Comparison of ENCODE assay signal across 9 cellular contexts in the genomic region with DNA sequence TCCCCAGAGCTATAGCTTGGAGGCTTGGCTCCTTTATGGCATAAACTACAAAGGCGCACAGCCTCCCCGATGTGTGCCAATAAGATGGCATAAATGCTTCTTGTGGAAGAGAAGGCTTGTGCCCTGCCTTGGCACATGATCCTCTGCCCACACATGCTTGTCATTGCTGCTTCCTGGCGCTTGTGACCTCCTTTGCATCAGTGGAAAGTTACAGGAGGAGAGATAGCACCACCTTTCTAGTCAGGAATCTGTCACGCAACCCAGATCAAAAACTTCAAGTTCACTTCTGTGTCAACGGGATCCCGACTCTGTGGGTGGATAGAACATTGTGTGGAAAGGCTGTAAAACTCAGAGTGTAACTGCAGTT.
A peak's percentile ranks its signal among the peaks of the same experiment; 100 is the strongest.
DNase-seq lines count a peak whose midpoint lies in the region; ATAC-seq, FAIRE-seq and TF ChIP-seq lines count a peak whose summit lies in the region.
"Had no signal": no experiment of that assay in that cellular context is flagged by ENCODE, and none has a peak within 500 bp of the region (broad histone marks: within the 10 kb centered on the region; RNA-seq: fewer than 3 reads in every experiment).

No MANE protein-coding gene starts in this region.

- no peak for ATAC-seq in PC-3
- peak; percentile 26; the same call in 2 of the 3 replicates for ATAC-seq in HepG2

- no peaks in the 10 kb centered on the region for H3K27me3 Mint-ChIP-seq in activated T-helper 2 cell treated with anti-CD3 and anti-CD28 coated beads, Interferon-gamma antibody, Interleukin-2, Interleukin-4, amounts not matched to agents 10 μg/mL and 5 μg/mL and 100 μg/mL, durations not matched to agents 14 hours and 24 hours and 36 hours (ENCODE audit: low read depth)
- H3K27me3 Mint-ChIP-seq in Calu3 (ENCODE audit: unreplicated experiment): no peaks in the 10 kb centered on the region

- H4K20me1 ChIP-seq in PC-3 (ENCODE audit: low read length): no peaks in the 10 kb centered on the region
- H4K20me1 ChIP-seq in HepG2 (ENCODE audit: insufficient read depth, low read length): no peaks in the 10 kb centered on the region

- DNase-seq in PC-3: no peak
- no peak for DNase-seq in activated T-helper 2 cell treated with anti-CD3 and anti-CD28 coated beads, Interferon-gamma antibody, Interleukin-2, Interleukin-4, amounts not matched to agents 10 μg/mL and 5 μg/mL and 100 μg/mL, durations not matched to agents 14 hours and 24 hours and 36 hours (ENCODE audit: low spot score)
- DNase-seq in HepG2 (ENCODE audit: low spot score): no peak
- DNase-seq in stimulated activated CD8-positive, alpha-beta memory T cell treated with anti-CD3 and anti-CD28 coated beads, Interleukin-15, amount 100 ng/mL, for 4 hours (ENCODE audit: low read depth in 2 of 2): peak; percentile 17 to 61
- no peak for DNase-seq in Calu3
- no peak for DNase-seq in HuH-7 (ENCODE audit: low spot score)
- DNase-seq in NCI-H510A treated with DMSO at 0.1 percent for 48 hours (lab: John Stamatoyannopoulos, UW): no peak
- DNase-seq in foreskin melanocyte: no peak

- BruUV-seq in PC-3 (replicated peaks; lab: Mats Ljungman, UMichigan): no TSS peak
- no TSS peak for BruUV-seq in HepG2 (replicated peaks; lab: Mats Ljungman, UMichigan)
- no TSS peak for BruUV-seq in Calu3 (replicated peaks; lab: Mats Ljungman, UMichigan)

- CTCF ChIA-PET in PC-3 (lab: Charles Lee) (no interaction called here), HepG2 (lab: Yijun Ruan, JAX; ENCODE audit: low intra/inter-chr PET ratio, low total read pairs) (no interaction called here), Calu3 (lab: Charles Lee) (interaction anchor here (1.2 to 2.1 kb wide), 2 partner anchors 13 to 20 kb away, joined by 5 read pairs; no protein-coding TSS in a partner anchor)

- WGBS in HepG2 (ENCODE audit: low lambda C conversion rate): 61% methylated on average over 5 of the region's 6 CpGs

- H3K4me1 Mint-ChIP-seq in activated T-helper 2 cell treated with anti-CD3 and anti-CD28 coated beads, Interferon-gamma antibody, Interleukin-2, Interleukin-4, amounts not matched to agents 10 μg/mL and 5 μg/mL and 100 μg/mL, durations not matched to agents 14 hours and 24 hours and 36 hours (ENCODE audit: low read depth): peaks cover 64% of the 10 kb centered on the region
- H3K4me1 Mint-ChIP-seq in Calu3 (ENCODE audit: low read depth, unreplicated experiment): peaks cover 51% of the 10 kb centered on the region

- no peaks in the 10 kb centered on the region for H3K9me2 ChIP-seq in PC-3 (replicated peaks; ENCODE audit: low read length)

- intact Hi-C loops in PC-3 (cut with micrococcal nuclease): loop anchor here (5.0 kb wide), 1 partner anchor 34 kb away; no protein-coding TSS in a partner anchor
- intact Hi-C loops in activated T-helper 2 cell treated with anti-CD3 and anti-CD28 coated beads, Interferon-gamma antibody, Interleukin-2, Interleukin-4, amounts not matched to agents 10 μg/mL and 5 μg/mL and 100 μg/mL, durations not matched to agents 14 hours and 24 hours and 36 hours (cut with micrococcal nuclease): loop anchor here (1.0 to 2.0 kb wide), 2 partner anchors 8 to 13 kb away; no protein-coding TSS in a partner anchor
- intact Hi-C loops in HepG2 (cut with micrococcal nuclease; ENCODE audit: unreplicated experiment): no loop called here
- intact Hi-C loops in Calu3 (cut with micrococcal nuclease; ENCODE audit: unreplicated experiment): no loop called here

- TF ChIP-seq EP300 in HepG2 (IDR thresholded peaks at IDR 0.05; ENCODE audit: low read depth in 2 of 2, low read length in 2 of 2) (no peak), HepG2 (CRISPR knock-in tag; IDR thresholded peaks at IDR 0.05; ENCODE audit: borderline replicate concordance) (no peak)

- 0 out of 2 replicates have a peak overlapping the region, but pooled peaks have one; percentile 7 for H3K9ac ChIP-seq in PC-3 (ENCODE audit: low read length)
- H3K9ac ChIP-seq in HepG2 (ENCODE audit: insufficient read depth, low read depth, low read length): no peak overlapping the region

- H3K79me2 ChIP-seq in PC-3 (ENCODE audit: low read length): no peaks in the 10 kb centered on the region
- H3K79me2 ChIP-seq in HepG2 (ENCODE audit: insufficient read depth, low read length): no peaks in the 10 kb centered on the region

- H2AFZ ChIP-seq in PC-3 (ENCODE audit: low read length): no peak overlapping the region
- H2AFZ ChIP-seq in HepG2 (ENCODE audit: low read length): peak overlapping the region; percentile 30

- no peak for TF ChIP-seq POLR2A in HepG2 (IDR thresholded peaks at IDR 0.05; ENCODE audit: insufficient read depth in 1 of 2, low read depth in 2 of 2, low read length in 2 of 2)

- no peak for TF ChIP-seq CTCF in PC-3 (conservative IDR thresholded peaks at IDR 0.05; ENCODE audit: low read depth, low read length)
- no peak for TF ChIP-seq CTCF in HepG2 (CRISPR knock-in tag; IDR thresholded peaks at IDR 0.05)
- TF ChIP-seq CTCF in Calu3 (IDR thresholded peaks at IDR 0.05; ENCODE audit: unreplicated experiment): no peak

- no peaks in the 10 kb centered on the region for H3F3A ChIP-seq in PC-3 (ENCODE audit: low read length, unreplicated experiment)

- no peaks in the 10 kb centered on the region for H3K27me3 ChIP-seq in PC-3 (ENCODE audit: low read length)
- H3K27me3 ChIP-seq in HepG2 (ENCODE audit: control insufficient read depth in 1 of 2, insufficient read depth in 2 of 2, low read length in 2 of 2): no peaks in the 10 kb centered on the region

- H3K4me3 ChIP-seq in PC-3 (ENCODE audit: low read length) (no peak overlapping the region), HepG2 (replicated peaks in 1 of 3; ENCODE audit: insufficient read depth in 1 of 3, low read depth in 2 of 3, low read length in 3 of 3) (no peak overlapping the region)
- H3K4me3 ChIP-seq: SK-N-MC had no signal

- no peak overlapping the region for H3K4me2 ChIP-seq in PC-3 (ENCODE audit: low read length)
- no peak overlapping the region for H3K4me2 ChIP-seq in HepG2 (ENCODE audit: low read depth, low read length)

- in situ Hi-C loops in HepG2 (cut with HindIII; ENCODE audit: extremely low pct_ligation_motif_present, low pct_unique_long_range_greater_than_20kb): no loop called here

- POLR2A ChIA-PET in PC-3 (lab: Charles Lee; ENCODE audit: unreplicated experiment) (interaction anchor here (0.5 kb wide), 1 partner anchor 13 kb away, joined by 3 read pairs; no protein-coding TSS in a partner anchor), HepG2 (lab: Yijun Ruan, JAX) (interaction anchor here (0.9 to 1.0 kb wide), 2 partner anchors 12 to 48 kb away, joined by 3 read pairs; no protein-coding TSS in a partner anchor)

- H3K9me3 ChIP-seq in PC-3 (ENCODE audit: low read length) (no peaks in the 10 kb centered on the region), HepG2 (ENCODE audit: low read length) (no peaks in the 10 kb centered on the region)

- FAIRE-seq in HepG2 (lab: Jason Lieb, UNC): no peak

- H3K27ac ChIP-seq in PC-3 (ENCODE audit: low read length) (peak overlapping the region; percentile 39; the same call in 1 of the 2 replicates), HepG2 (ENCODE audit: extremely low read length, insufficient read depth, low read length) (no peak overlapping the region)
- H3K27ac ChIP-seq: SK-N-MC had no signal

- peak overlapping the region; percentile 83 for H3K27ac Mint-ChIP-seq in activated T-helper 2 cell treated with anti-CD3 and anti-CD28 coated beads, Interferon-gamma antibody, Interleukin-2, Interleukin-4, amounts not matched to agents 10 μg/mL and 5 μg/mL and 100 μg/mL, durations not matched to agents 14 hours and 24 hours and 36 hours
- no peak overlapping the region for H3K27ac Mint-ChIP-seq in Calu3 (ENCODE audit: unreplicated experiment)

- H3K9me3 Mint-ChIP-seq in activated T-helper 2 cell treated with anti-CD3 and anti-CD28 coated beads, Interferon-gamma antibody, Interleukin-2, Interleukin-4, amounts not matched to agents 10 μg/mL and 5 μg/mL and 100 μg/mL, durations not matched to agents 14 hours and 24 hours and 36 hours: no peaks in the 10 kb centered on the region
- H3K9me3 Mint-ChIP-seq in Calu3 (ENCODE audit: low read depth, unreplicated experiment): no peaks in the 10 kb centered on the region

- H3K36me3 ChIP-seq in PC-3 (ENCODE audit: low read depth, low read length) (no peaks in the 10 kb centered on the region), HepG2 (replicated peaks in 1 of 2; ENCODE audit: control insufficient read depth in 1 of 2, insufficient read depth in 2 of 2, low read length in 2 of 2) (no peaks in the 10 kb centered on the region)

- no peak for TF ChIP-seq RAD21 in HepG2 (CRISPR knock-in tag; IDR thresholded peaks at IDR 0.05)

- peaks cover 66% of the 10 kb centered on the region for H3K36me3 Mint-ChIP-seq in activated T-helper 2 cell treated with anti-CD3 and anti-CD28 coated beads, Interferon-gamma antibody, Interleukin-2, Interleukin-4, amounts not matched to agents 10 μg/mL and 5 μg/mL and 100 μg/mL, durations not matched to agents 14 hours and 24 hours and 36 hours (ENCODE audit: low read depth)
- peaks cover 4% of the 10 kb centered on the region for H3K36me3 Mint-ChIP-seq in Calu3 (ENCODE audit: insufficient read depth, unreplicated experiment)

- H3K4me1 ChIP-seq in PC-3 (ENCODE audit: insufficient read depth, low read length) (peaks cover 56% of the 10 kb centered on the region), HepG2 (ENCODE audit: insufficient read depth, low read length) (peaks cover 40% of the 10 kb centered on the region)

- H3K4me3 Mint-ChIP-seq in activated T-helper 2 cell treated with anti-CD3 and anti-CD28 coated beads, Interferon-gamma antibody, Interleukin-2, Interleukin-4, amounts not matched to agents 10 μg/mL and 5 μg/mL and 100 μg/mL, durations not matched to agents 14 hours and 24 hours and 36 hours (ENCODE audit: low read depth): no peak overlapping the region
- no peak overlapping the region for H3K4me3 Mint-ChIP-seq in Calu3 (ENCODE audit: low read depth, unreplicated experiment)

TF ChIP-seq in HepG2, 621 proteins besides CTCF, POLR2A, EP300 and RAD21:
- TF ChIP-seq ZNF546 (CRISPR knock-in tag; conservative IDR thresholded peaks at IDR 0.05): no peak
- TF ChIP-seq, protein P1, sequence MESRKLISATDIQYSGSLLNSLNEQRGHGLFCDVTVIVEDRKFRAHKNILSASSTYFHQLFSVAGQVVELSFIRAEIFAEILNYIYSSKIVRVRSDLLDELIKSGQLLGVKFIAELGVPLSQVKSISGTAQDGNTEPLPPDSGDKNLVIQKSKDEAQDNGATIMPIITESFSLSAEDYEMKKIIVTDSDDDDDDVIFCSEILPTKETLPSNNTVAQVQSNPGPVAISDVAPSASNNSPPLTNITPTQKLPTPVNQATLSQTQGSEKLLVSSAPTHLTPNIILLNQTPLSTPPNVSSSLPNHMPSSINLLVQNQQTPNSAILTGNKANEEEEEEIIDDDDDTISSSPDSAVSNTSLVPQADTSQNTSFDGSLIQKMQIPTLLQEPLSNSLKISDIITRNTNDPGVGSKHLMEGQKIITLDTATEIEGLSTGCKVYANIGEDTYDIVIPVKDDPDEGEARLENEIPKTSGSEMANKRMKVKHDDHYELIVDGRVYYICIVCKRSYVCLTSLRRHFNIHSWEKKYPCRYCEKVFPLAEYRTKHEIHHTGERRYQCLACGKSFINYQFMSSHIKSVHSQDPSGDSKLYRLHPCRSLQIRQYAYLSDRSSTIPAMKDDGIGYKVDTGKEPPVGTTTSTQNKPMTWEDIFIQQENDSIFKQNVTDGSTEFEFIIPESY (CRISPR knock-in tag; IDR thresholded peaks at IDR 0.05): peak; percentile 38; the same call in 1 of the 2 replicates
TF ChIP-seq in HepG2: peak in this region for 1.

Comparison
In these comparisons a context has a peak if more than half of its experiments do, and no peak if none do; other contexts are left out.
1. DNase-seq: peak in stimulated activated CD8-positive, alpha-beta memory T cell treated with anti-CD3 and anti-CD28 coated beads, Interleukin-15, amount 100 ng/mL, for 4 hours (2 of 2); none in PC-3 (single experiment), activated T-helper 2 cell treated with anti-CD3 and anti-CD28 coated beads, Interferon-gamma antibody, Interleukin-2, Interleukin-4, amounts not matched to agents 10 μg/mL and 5 μg/mL and 100 μg/mL, durations not matched to agents 14 hours and 24 hours and 36 hours (single experiment), HepG2 (single experiment), Calu3 (single experiment), HuH-7 (single experiment), NCI-H510A treated with DMSO at 0.1 percent for 48 hours (single experiment) and foreskin melanocyte (single experiment).
2. intact Hi-C loops: an anchor here in PC-3 (5.0 kb wide) and activated T-helper 2 cell treated with anti-CD3 and anti-CD28 coated beads, Interferon-gamma antibody, Interleukin-2, Interleukin-4, amounts not matched to agents 10 μg/mL and 5 μg/mL and 100 μg/mL, durations not matched to agents 14 hours and 24 hours and 36 hours (1.0 to 2.0 kb wide); none called in HepG2 and Calu3.